21 cellular contexts compared by ENCODE assay signal in the genomic region with DNA sequence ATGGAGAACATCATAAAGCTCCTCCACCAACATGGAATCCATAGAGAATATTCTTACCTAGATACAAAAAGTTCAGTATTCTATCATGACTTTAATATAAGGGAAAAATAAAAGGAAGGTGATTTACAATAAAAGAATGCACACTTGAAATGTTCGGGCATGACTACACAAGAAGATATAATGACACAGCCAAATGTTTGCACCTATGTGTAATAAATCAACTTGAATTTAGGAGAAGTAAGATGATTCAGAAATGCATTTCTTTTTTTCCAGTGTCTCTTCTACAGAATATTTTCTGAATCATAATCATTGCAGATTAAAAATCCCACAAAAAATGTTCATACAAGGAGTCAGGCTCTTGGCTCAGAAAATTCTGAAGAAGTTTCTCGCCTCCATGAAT.
DNase-seq lines count a peak whose midpoint lies in the region; ATAC-seq and TF ChIP-seq lines count a peak whose summit lies in the region.
"Had no signal": no experiment of that assay in that cellular context is flagged by ENCODE, and none has a peak within 500 bp of the region (broad histone marks: within the 10 kb centered on the region; RNA-seq: fewer than 3 reads in every experiment).

No MANE protein-coding gene starts in this region.

- no peak overlapping the region for H3K4me3 Mint-ChIP-seq in activated CD4-positive, alpha-beta memory T cell treated with anti-CD3 and anti-CD28 coated beads for 36 hours
- H3K4me3 Mint-ChIP-seq in natural killer cell treated with Interleukin-12 subunit alpha and Interleukin-12 subunit beta and Interleukin-15 and Interleukin-18, amount 100 ng/mL, for 72 hours, result no peak overlapping the region
- H3K4me3 Mint-ChIP-seq: activated T-helper 17 cell treated with anti-CD3 and anti-CD28 coated beads, Interleukin-2, amount 50 U/mL, for 72 hours; nephron; stimulated activated effector memory CD8-positive, alpha-beta T cell treated with anti-CD3 and anti-CD28 coated beads, Interleukin-12 subunit alpha, Interleukin-12 subunit beta, amount 100 ng/mL, for 72 hours; T-helper 2 cell treated with Interferon-gamma antibody and Interleukin-4, amounts not matched to agents 5 μg/mL and 100 μg/mL, for 36 hours had no signal

- H3K27me3 ChIP-seq in SJSA1 (replicated peaks), result no peaks in the 10 kb centered on the region
- H3K27me3 ChIP-seq: adrenal gland, BLaER1, heart left ventricle, thyroid gland had no signal

- 0 out of 2 replicates have a peak, but pooled peaks cover 2% of the 10 kb centered on the region for H3K9me3 ChIP-seq in SJSA1 (replicated peaks)
- H3K9me3 ChIP-seq: adrenal gland, BLaER1, psoas muscle, thyroid gland had no signal

- H3K4me1 ChIP-seq in SJSA1 (replicated peaks), result peaks cover 17% of the 10 kb centered on the region
- H3K4me1 ChIP-seq: adrenal gland, heart left ventricle, psoas muscle had no signal

- ATAC-seq in natural killer cell treated with Interleukin-12 subunit alpha and Interleukin-12 subunit beta and Interleukin-15 and Interleukin-18, amount 100 ng/mL, for 72 hours, result no peak
- ATAC-seq: activated T-helper 17 cell treated with anti-CD3 and anti-CD28 coated beads, Interleukin-2, amount 50 U/mL, for 72 hours; heart left ventricle; psoas muscle; stimulated activated effector memory CD8-positive, alpha-beta T cell treated with anti-CD3 and anti-CD28 coated beads, Interleukin-12 subunit alpha, Interleukin-12 subunit beta, amount 100 ng/mL, for 72 hours had no signal

- CTCF ChIA-PET in activated CD4-positive, alpha-beta memory T cell treated with anti-CD3 and anti-CD28 coated beads for 36 hours (lab: Charles Lee), result no interaction called here

- H3K9me3 Mint-ChIP-seq in activated CD4-positive, alpha-beta memory T cell treated with anti-CD3 and anti-CD28 coated beads for 36 hours, result peaks cover 4% of the 10 kb centered on the region
- H3K9me3 Mint-ChIP-seq in natural killer cell treated with Interleukin-12 subunit alpha and Interleukin-12 subunit beta and Interleukin-15 and Interleukin-18, amount 100 ng/mL, for 72 hours, result peaks cover 4% of the 10 kb centered on the region
- H3K9me3 Mint-ChIP-seq: nephron had no signal

- no peaks in the 10 kb centered on the region for H3K36me3 Mint-ChIP-seq in activated CD4-positive, alpha-beta memory T cell treated with anti-CD3 and anti-CD28 coated beads for 36 hours
- H3K36me3 Mint-ChIP-seq in natural killer cell treated with Interleukin-12 subunit alpha and Interleukin-12 subunit beta and Interleukin-15 and Interleukin-18, amount 100 ng/mL, for 72 hours, result no peaks in the 10 kb centered on the region
- H3K36me3 Mint-ChIP-seq: stimulated activated effector memory CD8-positive, alpha-beta T cell treated with anti-CD3 and anti-CD28 coated beads, Interleukin-12 subunit alpha, Interleukin-12 subunit beta, amount 100 ng/mL, for 72 hours had no signal

- H3K36me3 ChIP-seq in SJSA1, result no peaks in the 10 kb centered on the region
- H3K36me3 ChIP-seq: adrenal gland, BLaER1, heart left ventricle, thyroid gland had no signal

- intact Hi-C loops in activated CD4-positive, alpha-beta memory T cell treated with anti-CD3 and anti-CD28 coated beads for 36 hours (cut with micrococcal nuclease), result no loop called here

- peak overlapping the region; percentile 19 for H3K27ac ChIP-seq in SJSA1
- H3K27ac ChIP-seq in epithelial cell of prostate, result peak overlapping the region; percentile 80
- H3K27ac ChIP-seq: adrenal gland, BLaER1, heart left ventricle, psoas muscle, thyroid gland had no signal

- no peaks in the 10 kb centered on the region for H3K27me3 Mint-ChIP-seq in activated CD4-positive, alpha-beta memory T cell treated with anti-CD3 and anti-CD28 coated beads for 36 hours
- H3K27me3 Mint-ChIP-seq in natural killer cell treated with Interleukin-12 subunit alpha and Interleukin-12 subunit beta and Interleukin-15 and Interleukin-18, amount 100 ng/mL, for 72 hours, result peaks cover 6 to 36% of the 10 kb centered on the region in 2 donors

- no peaks in the 10 kb centered on the region for H3K4me1 Mint-ChIP-seq in activated CD4-positive, alpha-beta memory T cell treated with anti-CD3 and anti-CD28 coated beads for 36 hours (ENCODE audit: low read depth)
- H3K4me1 Mint-ChIP-seq in natural killer cell treated with Interleukin-12 subunit alpha and Interleukin-12 subunit beta and Interleukin-15 and Interleukin-18, amount 100 ng/mL, for 72 hours (ENCODE audit: low read depth in 2 of 2), result no peaks in the 10 kb centered on the region
- H3K4me1 Mint-ChIP-seq: activated T-helper 17 cell treated with anti-CD3 and anti-CD28 coated beads, Interleukin-2, amount 50 U/mL, for 72 hours; stimulated activated effector memory CD8-positive, alpha-beta T cell treated with anti-CD3 and anti-CD28 coated beads, Interleukin-12 subunit alpha, Interleukin-12 subunit beta, amount 100 ng/mL, for 72 hours had no signal

- no peak for TF ChIP-seq CTCF in GM13976 (IDR thresholded peaks at IDR 0.05; ENCODE audit: borderline replicate concordance, control extremely low read depth, extremely low read depth, insufficient read depth, missing control alignments)

- no peak overlapping the region for H3K27ac Mint-ChIP-seq in activated CD4-positive, alpha-beta memory T cell treated with anti-CD3 and anti-CD28 coated beads for 36 hours
- H3K27ac Mint-ChIP-seq in natural killer cell treated with Interleukin-12 subunit alpha and Interleukin-12 subunit beta and Interleukin-15 and Interleukin-18, amount 100 ng/mL, for 72 hours, result no peak overlapping the region
- H3K27ac Mint-ChIP-seq: activated T-helper 17 cell treated with anti-CD3 and anti-CD28 coated beads, Interleukin-2, amount 50 U/mL, for 72 hours; stimulated activated effector memory CD8-positive, alpha-beta T cell treated with anti-CD3 and anti-CD28 coated beads, Interleukin-12 subunit alpha, Interleukin-12 subunit beta, amount 100 ng/mL, for 72 hours; T-helper 2 cell treated with Interferon-gamma antibody and Interleukin-4, amounts not matched to agents 5 μg/mL and 100 μg/mL, for 36 hours had no signal

- peak; percentile 37 for DNase-seq in GM04503 (ENCODE audit: low read depth)
- DNase-seq in SJSA1 (ENCODE audit: low read depth in 1 of 2, low spot score in 2 of 2), result no peak
- DNase-seq in epithelial cell of prostate (ENCODE audit: low read depth, low spot score), result peak; percentile 68
- peak; percentile 65 for DNase-seq in non-pigmented ciliary epithelial cell (ENCODE audit: low read depth)
- DNase-seq in NK-92 (lab: John Stamatoyannopoulos, UW; ENCODE audit: unreplicated experiment), result no peak
- DNase-seq in GM13976 (ENCODE audit: low spot score), result no peak
- no peak for DNase-seq in activated CD4-positive, alpha-beta memory T cell treated with anti-CD3 and anti-CD28 coated beads for 36 hours
- DNase-seq in natural killer cell treated with Interleukin-12 subunit alpha and Interleukin-12 subunit beta and Interleukin-15 and Interleukin-18, amount 100 ng/mL, for 72 hours (ENCODE audit: low spot score), result no peak
- DNase-seq: activated CD4-positive, CD25-positive, alpha-beta regulatory T cell treated with anti-CD3 and anti-CD28 coated beads, Interleukin-2, amount 50 U/mL, for 72 hours; adrenal gland; GDM1; heart left ventricle; NCI-H1436 treated with DMSO at 0.1 percent for 48 hours; psoas muscle; stimulated activated CD4-positive, alpha-beta T cell treated with anti-CD3 and anti-CD28 coated beads, Interleukin-12 subunit alpha, Interleukin-12 subunit beta, amount 100 ng/mL, for 4 hours; thyroid gland had no signal

- no peak overlapping the region for H3K4me3 ChIP-seq in SJSA1
- H3K4me3 ChIP-seq: adrenal gland, BLaER1, heart left ventricle, psoas muscle, thyroid gland had no signal

- in situ Hi-C loops in GM13976 (cut with MboI; ENCODE audit: low sequenced_read_pairs, unreplicated experiment), result no loop called here

- POLR2A ChIA-PET in activated CD4-positive, alpha-beta memory T cell treated with anti-CD3 and anti-CD28 coated beads for 36 hours (lab: Charles Lee), result no interaction called here

Comparison
In these comparisons a context has a peak if more than half of its experiments do, and no peak if none do; other contexts are left out.
1. DNase-seq: peak in GM04503 (single experiment), epithelial cell of prostate (single experiment) and non-pigmented ciliary epithelial cell (single experiment); none in SJSA1 (0 of 2), NK-92 (single experiment), GM13976 (single experiment), activated CD4-positive, alpha-beta memory T cell treated with anti-CD3 and anti-CD28 coated beads for 36 hours (single experiment) and natural killer cell treated with Interleukin-12 subunit alpha and Interleukin-12 subunit beta and Interleukin-15 and Interleukin-18, amount 100 ng/mL, for 72 hours (single experiment).